In the genomic region with DNA sequence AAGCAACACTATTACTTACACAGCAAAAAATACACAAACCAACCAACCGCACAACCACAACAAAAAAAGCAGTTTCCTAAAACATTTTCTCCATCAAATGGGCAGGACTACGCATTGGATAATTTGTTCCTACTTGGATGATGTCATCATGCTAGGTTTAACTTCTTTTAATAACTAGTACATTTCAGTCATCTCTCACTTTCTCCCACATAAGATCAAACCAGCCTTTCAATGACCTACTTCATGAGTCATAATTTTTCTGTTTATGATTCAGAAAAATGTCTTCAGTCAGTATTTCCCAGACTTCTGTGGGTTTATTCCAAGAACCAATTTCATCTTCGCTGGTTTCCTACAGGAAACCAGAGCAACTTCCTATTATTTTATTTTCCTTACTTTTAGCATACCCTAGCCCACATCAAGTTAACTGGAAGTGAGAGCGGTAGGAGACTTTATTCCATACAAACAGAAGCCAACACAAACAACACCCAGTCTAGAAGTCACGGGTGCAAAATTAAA, we compare ENCODE assay signal across 8 cellular contexts.
DNase-seq lines count a peak whose midpoint lies in the region; ATAC-seq lines count a peak whose summit lies in the region.

No MANE protein-coding gene starts in this region.

- peaks cover 42% of the 10 kb centered on the region for H3K4me1 Mint-ChIP-seq in activated T-cell treated with anti-CD3 and anti-CD28 coated beads, Interleukin-2, amount 50 U/mL, for 24 hours (ENCODE audit: low read depth)
- H3K4me1 Mint-ChIP-seq in stimulated activated effector memory CD8-positive, alpha-beta T cell treated with anti-CD3 and anti-CD28 coated beads, Interleukin-12 subunit alpha, Interleukin-12 subunit beta, amount 100 ng/mL, for 72 hours: peaks cover 45% of the 10 kb centered on the region

- H3K9me3 Mint-ChIP-seq in activated T-cell treated with anti-CD3 and anti-CD28 coated beads, Interleukin-2, amount 50 U/mL, for 24 hours: peaks cover 5% of the 10 kb centered on the region
- no peaks in the 10 kb centered on the region for H3K9me3 Mint-ChIP-seq in stimulated activated effector memory CD8-positive, alpha-beta T cell treated with anti-CD3 and anti-CD28 coated beads, Interleukin-12 subunit alpha, Interleukin-12 subunit beta, amount 100 ng/mL, for 72 hours

- ATAC-seq in stimulated activated effector memory CD8-positive, alpha-beta T cell treated with anti-CD3 and anti-CD28 coated beads, Interleukin-12 subunit alpha, Interleukin-12 subunit beta, amount 100 ng/mL, for 72 hours: peak; percentile 95

- peaks cover 50% of the 10 kb centered on the region for H3K36me3 Mint-ChIP-seq in activated T-cell treated with anti-CD3 and anti-CD28 coated beads, Interleukin-2, amount 50 U/mL, for 24 hours (ENCODE audit: low read depth)
- peaks cover 12% of the 10 kb centered on the region for H3K36me3 Mint-ChIP-seq in stimulated activated effector memory CD8-positive, alpha-beta T cell treated with anti-CD3 and anti-CD28 coated beads, Interleukin-12 subunit alpha, Interleukin-12 subunit beta, amount 100 ng/mL, for 72 hours

- H3K27me3 Mint-ChIP-seq in activated T-cell treated with anti-CD3 and anti-CD28 coated beads, Interleukin-2, amount 50 U/mL, for 24 hours: no peaks in the 10 kb centered on the region

- DNase-seq in activated T-cell treated with anti-CD3 and anti-CD28 coated beads, Interleukin-2, amount 50 U/mL, for 24 hours: no peak
- DNase-seq in activated T-cell treated with anti-CD3 and anti-CD28 coated beads, Interleukin-2, amount 50 U/mL, for 48 hours: no peak
- peak; percentile 47 for DNase-seq in HT1080 (ENCODE audit: low read depth)
- peak; percentile 90 for DNase-seq in dermis blood vessel endothelial cell
- peak in 1 of 2 donors; percentile 63 for DNase-seq in stimulated activated effector memory CD8-positive, alpha-beta T cell treated with anti-CD3 and anti-CD28 coated beads, Interleukin-12 subunit alpha, Interleukin-12 subunit beta, amount 100 ng/mL, for 72 hours (ENCODE audit: low spot score in 2 of 2)
- no peak for DNase-seq in SK-N-DZ (ENCODE audit: low spot score)
- no peak for DNase-seq in HT-29 (ENCODE audit: low spot score)
- no peak for DNase-seq in NK-92 treated with Interleukin-12 subunit alpha and Interleukin-12 subunit beta, amount 100 ng/mL, for 24 hours (lab: John Stamatoyannopoulos, UW)

- peak overlapping the region; percentile 65 for H3K4me3 Mint-ChIP-seq in activated T-cell treated with anti-CD3 and anti-CD28 coated beads, Interleukin-2, amount 50 U/mL, for 24 hours
- peak overlapping the region; percentile 64 for H3K4me3 Mint-ChIP-seq in stimulated activated effector memory CD8-positive, alpha-beta T cell treated with anti-CD3 and anti-CD28 coated beads, Interleukin-12 subunit alpha, Interleukin-12 subunit beta, amount 100 ng/mL, for 72 hours

- H3K27ac Mint-ChIP-seq in activated T-cell treated with anti-CD3 and anti-CD28 coated beads, Interleukin-2, amount 50 U/mL, for 24 hours: peak overlapping the region; percentile 98
- H3K27ac Mint-ChIP-seq in stimulated activated effector memory CD8-positive, alpha-beta T cell treated with anti-CD3 and anti-CD28 coated beads, Interleukin-12 subunit alpha, Interleukin-12 subunit beta, amount 100 ng/mL, for 72 hours: peak overlapping the region; percentile 90

Comparison
In these comparisons a context has a peak if more than half of its experiments do, and no peak if none do; other contexts are left out.
1. DNase-seq: peak in HT1080 (single experiment) and dermis blood vessel endothelial cell (single experiment); none in activated T-cell treated with anti-CD3 and anti-CD28 coated beads, Interleukin-2, amount 50 U/mL, for 24 hours (single experiment), activated T-cell treated with anti-CD3 and anti-CD28 coated beads, Interleukin-2, amount 50 U/mL, for 48 hours (0 of 2), SK-N-DZ (single experiment), HT-29 (single experiment) and NK-92 treated with Interleukin-12 subunit alpha and Interleukin-12 subunit beta, amount 100 ng/mL, for 24 hours (single experiment).